ENCODE assay signal across 10 cellular contexts in genomic region chr19:39679056-39679790, GRCh38. TPM values are rescaled to one million over a fixed set of nuclear protein-coding genes. Genes with fewer than 3 reads are reported as not detected.
DNase-seq lines count a peak whose midpoint lies in the region; ATAC-seq, FAIRE-seq and TF ChIP-seq lines count a peak whose summit lies in the region.
"Had no signal": no experiment of that assay in that cellular context is flagged by ENCODE, and none has a peak within 500 bp of the region (broad histone marks: within the 10 kb centered on the region; RNA-seq: fewer than 3 reads in every experiment).

No MANE protein-coding gene starts in this region.

- peak overlapping the region; percentile 85 for H3K27ac Mint-ChIP-seq in T-helper 2 cell treated with Interferon-gamma antibody and Interleukin-4, amounts not matched to agents 5 μg/mL and 100 μg/mL, for 36 hours
- peak overlapping the region; percentile 18 to 63 for H3K27ac Mint-ChIP-seq in natural killer cell treated with Interleukin-12 subunit alpha and Interleukin-12 subunit beta and Interleukin-15 and Interleukin-18, amount 100 ng/mL, for 72 hours

- H3K27ac ChIP-seq in smooth muscle cell (ENCODE audit: low read depth), result no peak overlapping the region

- H3K27me3 Mint-ChIP-seq in T-helper 2 cell treated with Interferon-gamma antibody and Interleukin-4, amounts not matched to agents 5 μg/mL and 100 μg/mL, for 36 hours (ENCODE audit: low read depth), result no peaks in the 10 kb centered on the region
- peaks cover 0 to 32% of the 10 kb centered on the region in 2 donors for H3K27me3 Mint-ChIP-seq in natural killer cell treated with Interleukin-12 subunit alpha and Interleukin-12 subunit beta and Interleukin-15 and Interleukin-18, amount 100 ng/mL, for 72 hours

- no peaks in the 10 kb centered on the region for H3K27me3 ChIP-seq in smooth muscle cell (ENCODE audit: low read depth)

- H3K4me1 Mint-ChIP-seq in T-helper 2 cell treated with Interferon-gamma antibody and Interleukin-4, amounts not matched to agents 5 μg/mL and 100 μg/mL, for 36 hours (ENCODE audit: low read depth), result peaks cover 44% of the 10 kb centered on the region
- peaks cover 24 to 39% of the 10 kb centered on the region in 2 donors for H3K4me1 Mint-ChIP-seq in natural killer cell treated with Interleukin-12 subunit alpha and Interleukin-12 subunit beta and Interleukin-15 and Interleukin-18, amount 100 ng/mL, for 72 hours (ENCODE audit: low read depth in 2 of 2)

- DNase-seq in GM12891 (ENCODE audit: insufficient read length, low spot score), result peak; percentile 5
- DNase-seq in T-helper 2 cell treated with Interferon-gamma antibody and Interleukin-4, amounts not matched to agents 5 μg/mL and 100 μg/mL, for 36 hours (ENCODE audit: low spot score), result peak; percentile 80
- no peak for DNase-seq in natural killer cell treated with Interleukin-12 subunit alpha and Interleukin-12 subunit beta and Interleukin-15 and Interleukin-18, amount 100 ng/mL, for 72 hours (ENCODE audit: low spot score)
- DNase-seq in smooth muscle cell (lab: John Stamatoyannopoulos, UW; ENCODE audit: unreplicated experiment), result no peak
- DNase-seq in AML-193 (lab: John Stamatoyannopoulos, UW), result no peak
- no peak for DNase-seq in hippocampal formation (lab: John Stamatoyannopoulos, UW)
- DNase-seq in D721Med (ENCODE audit: insufficient read length, low spot score), result no peak

- no peaks in the 10 kb centered on the region for H3K4me1 ChIP-seq in smooth muscle cell (ENCODE audit: low read depth)

- H4K20me1 ChIP-seq in smooth muscle cell (ENCODE audit: low read depth), result no peaks in the 10 kb centered on the region

- H3K36me3 Mint-ChIP-seq in T-helper 2 cell treated with Interferon-gamma antibody and Interleukin-4, amounts not matched to agents 5 μg/mL and 100 μg/mL, for 36 hours (ENCODE audit: low read depth), result no peaks in the 10 kb centered on the region
- no peaks in the 10 kb centered on the region for H3K36me3 Mint-ChIP-seq in natural killer cell treated with Interleukin-12 subunit alpha and Interleukin-12 subunit beta and Interleukin-15 and Interleukin-18, amount 100 ng/mL, for 72 hours

- H3K9me3 Mint-ChIP-seq in T-helper 2 cell treated with Interferon-gamma antibody and Interleukin-4, amounts not matched to agents 5 μg/mL and 100 μg/mL, for 36 hours, result no peaks in the 10 kb centered on the region
- H3K9me3 Mint-ChIP-seq in natural killer cell treated with Interleukin-12 subunit alpha and Interleukin-12 subunit beta and Interleukin-15 and Interleukin-18, amount 100 ng/mL, for 72 hours, result no peaks in the 10 kb centered on the region

- H2AFZ ChIP-seq in smooth muscle cell (ENCODE audit: low read depth), result no peak overlapping the region

- no peak overlapping the region for H3K4me2 ChIP-seq in smooth muscle cell

- H3K9me3 ChIP-seq in smooth muscle cell (replicated peaks; ENCODE audit: low read depth), result no peaks in the 10 kb centered on the region

- FAIRE-seq in GM12891 (lab: Jason Lieb, UNC) (peak; percentile 97), D721Med (lab: Jason Lieb, UNC) (no peak)

- peak overlapping the region; percentile 79 for H3K4me3 Mint-ChIP-seq in T-helper 2 cell treated with Interferon-gamma antibody and Interleukin-4, amounts not matched to agents 5 μg/mL and 100 μg/mL, for 36 hours
- H3K4me3 Mint-ChIP-seq in natural killer cell treated with Interleukin-12 subunit alpha and Interleukin-12 subunit beta and Interleukin-15 and Interleukin-18, amount 100 ng/mL, for 72 hours, result peak overlapping the region; percentile 69

- no peak overlapping the region for H3K9ac ChIP-seq in smooth muscle cell (ENCODE audit: low read depth)

- no peak for TF ChIP-seq CTCF in smooth muscle cell (IDR thresholded peaks at IDR 0.05; ENCODE audit: borderline replicate concordance, insufficient read depth, poor library complexity, severe bottlenecking)
- no peak for TF ChIP-seq CTCF in D721Med (IDR thresholded peaks at IDR 0.05; ENCODE audit: insufficient read depth, missing control alignments)

- ATAC-seq in GM21717 (IDR thresholded peaks at IDR 0.05; ENCODE audit: unreplicated experiment), result peak; percentile 52
- ATAC-seq in natural killer cell treated with Interleukin-12 subunit alpha and Interleukin-12 subunit beta and Interleukin-15 and Interleukin-18, amount 100 ng/mL, for 72 hours, result peak; percentile 40 to 85

- no peaks in the 10 kb centered on the region for H3K36me3 ChIP-seq in smooth muscle cell (ENCODE audit: low read depth)

- H3K79me2 ChIP-seq in smooth muscle cell (ENCODE audit: low read depth), result no peaks in the 10 kb centered on the region

- 82% methylated on average over 10 of the region's 10 CpGs for WGBS in smooth muscle cell (ENCODE audit: low lambda C conversion rate)

- no peaks in the 10 kb centered on the region for H3F3A ChIP-seq in smooth muscle cell (ENCODE audit: low read depth)

- no peak overlapping the region for H3K4me3 ChIP-seq in smooth muscle cell

- peak; percentile 72; the same call in 1 of the 2 replicates for TF ChIP-seq POLR2A in GM12891 (IDR thresholded peaks at IDR 0.05; ENCODE audit: low read depth, low read length)

TF ChIP-seq in GM12891, 5 proteins besides CTCF, POLR2A, EP300 and RAD21:
- TF ChIP-seq PAX5 (IDR thresholded peaks at IDR 0.05; ENCODE audit: insufficient read depth, low read length, severe bottlenecking) (no peak), POU2F2 (IDR thresholded peaks at IDR 0.05; ENCODE audit: low read depth, low read length) (peak; percentile 83; the same call in 1 of the 2 replicates), POLR2AphosphoS5 (IDR thresholded peaks at IDR 0.05; ENCODE audit: low read depth, low read length) (peak; percentile 76; the same call in 1 of the 2 replicates)

RNA-seq across cellular contexts. Expression of gene LGALS16, which starts 23.5 kb away (rescaled TPM):
- not detected for polyA plus RNA-seq in GM12891 (2012; ENCODE audit: low read depth, missing spikeins)
- not detected for total RNA-seq in natural killer cell treated with Interleukin-12 subunit alpha and Interleukin-12 subunit beta and Interleukin-15 and Interleukin-18, amount 100 ng/mL, for 72 hours
- total RNA-seq in smooth muscle cell, result not detected in 2 replicates
- polyA plus RNA-seq in smooth muscle cell, result not detected in 2 replicates
- total RNA-seq: subcutaneous adipose tissue; T-helper 2 cell treated with Interferon-gamma antibody and Interleukin-4, amounts not matched to agents 100 ng/mL and 5 ng/mL, for 36 hours had no signal

RNA-seq across cellular contexts. Expression of gene LGALS14, which starts 25.1 kb away (rescaled TPM):
- polyA plus RNA-seq in GM12891 (2012; ENCODE audit: low read depth, missing spikeins), result 7.7 TPM
- not detected for total RNA-seq in natural killer cell treated with Interleukin-12 subunit alpha and Interleukin-12 subunit beta and Interleukin-15 and Interleukin-18, amount 100 ng/mL, for 72 hours
- not detected in 2 replicates for total RNA-seq in smooth muscle cell
- polyA plus RNA-seq in smooth muscle cell, result not detected in 2 replicates
- total RNA-seq: subcutaneous adipose tissue; T-helper 2 cell treated with Interferon-gamma antibody and Interleukin-4, amounts not matched to agents 100 ng/mL and 5 ng/mL, for 36 hours had no signal

RNA-seq across cellular contexts. Expression of gene CLC, which starts 58.6 kb away (rescaled TPM):
- 1.7 TPM for polyA plus RNA-seq in GM12891 (2012; ENCODE audit: low read depth, missing spikeins)
- 10 to 100 TPM in 1 of 2 donors, under 1 TPM in 1; 0.64 to 19.2 TPM for total RNA-seq in natural killer cell treated with Interleukin-12 subunit alpha and Interleukin-12 subunit beta and Interleukin-15 and Interleukin-18, amount 100 ng/mL, for 72 hours
- not detected in 2 replicates for total RNA-seq in smooth muscle cell
- polyA plus RNA-seq in smooth muscle cell, result not detected in 2 replicates
- total RNA-seq: subcutaneous adipose tissue had no signal

Comparison
In these comparisons a context has a peak if more than half of its experiments do, and no peak if none do; other contexts are left out.
1. DNase-seq: peak in GM12891 (single experiment) and T-helper 2 cell treated with Interferon-gamma antibody and Interleukin-4, amounts not matched to agents 5 μg/mL and 100 μg/mL, for 36 hours (single experiment); none in natural killer cell treated with Interleukin-12 subunit alpha and Interleukin-12 subunit beta and Interleukin-15 and Interleukin-18, amount 100 ng/mL, for 72 hours (single experiment), smooth muscle cell (single experiment), AML-193 (0 of 2), hippocampal formation (0 of 2) and D721Med (single experiment).